In the genomic region with DNA sequence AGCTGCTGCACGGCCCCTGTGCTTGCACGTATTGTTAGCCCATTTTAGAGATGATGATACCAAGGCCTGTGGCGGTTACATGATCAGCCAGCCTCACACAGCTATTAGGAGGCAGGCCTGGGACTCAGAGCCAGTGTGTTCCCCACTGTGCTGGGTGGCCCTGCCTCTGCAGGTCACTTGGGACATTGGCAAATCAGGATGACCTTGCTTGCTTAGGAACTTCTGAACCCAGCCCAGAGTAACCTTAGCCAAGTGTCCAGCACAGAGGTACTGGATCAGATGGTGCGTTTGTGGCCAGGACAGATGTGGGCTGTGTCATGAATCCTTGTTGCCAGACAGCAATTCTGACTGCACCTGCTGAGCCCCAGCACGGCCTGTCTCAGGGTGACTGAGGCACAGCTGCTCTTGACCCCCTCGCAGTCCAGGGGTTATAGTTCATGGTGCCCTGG, we compare ENCODE assay signal across 20 cellular contexts. TPM values are rescaled to one million over a fixed set of nuclear protein-coding genes. Genes with fewer than 3 reads are reported as not detected.
A peak's percentile ranks its signal among the peaks of the same experiment; 100 is the strongest.
DNase-seq lines count a peak whose midpoint lies in the region; ATAC-seq and TF ChIP-seq lines count a peak whose summit lies in the region.
"Had no signal": no experiment of that assay in that cellular context is flagged by ENCODE, and none has a peak within 500 bp of the region (broad histone marks: within the 10 kb centered on the region; RNA-seq: fewer than 3 reads in every experiment).

No MANE protein-coding gene starts in this region.

- no peak for DNase-seq in dorsolateral prefrontal cortex
- DNase-seq in naive thymus-derived CD4-positive, alpha-beta T cell: no peak
- DNase-seq in BE2C: no peak
- DNase-seq in foreskin fibroblast: no peak
- DNase-seq: AML-193, Caco-2, GDM1, NCI-H1417, NCI-H187, NCI-H345, NCI-H526, PC-3, RPMI8226, SIG-M5 had no signal

- H4K20me1 ChIP-seq in KMS-11 (ENCODE audit: insufficient read depth): no peaks in the 10 kb centered on the region

- peak overlapping the region in 8 of 9 donors; percentile 71 to 97 (median 85) for H3K27ac Mint-ChIP-seq in naive thymus-derived CD4-positive, alpha-beta T cell
- H3K27ac Mint-ChIP-seq: GM23338 had no signal

- H3K27ac ChIP-seq in KMS-11 (no peak overlapping the region; the same call in 1 of the 2 replicates), dorsolateral prefrontal cortex (peak overlapping the region in 40 of 59 donors; percentile 5 to 99 (median 58)), temporal lobe (ENCODE audit: low read depth, low read length) (peak overlapping the region; percentile 23)
- H3K27ac ChIP-seq in naive thymus-derived CD4-positive, alpha-beta T cell (ENCODE audit: low read depth, low read length): peak overlapping the region; percentile 62

- peaks cover 61% of the 10 kb centered on the region for H3K4me1 ChIP-seq in KMS-11 (ENCODE audit: low read depth, poor library complexity, severe bottlenecking)
- H3K4me1 ChIP-seq in naive thymus-derived CD4-positive, alpha-beta T cell (ENCODE audit: control insufficient read depth in 2 of 2, insufficient read depth in 2 of 2, low read length in 2 of 2): peaks cover 8 to 41% of the 10 kb centered on the region in 2 donors
- H3K4me1 ChIP-seq in BE2C: no peaks in the 10 kb centered on the region

- H3K9me3 Mint-ChIP-seq in naive thymus-derived CD4-positive, alpha-beta T cell: no peaks in the 10 kb centered on the region
- H3K9me3 Mint-ChIP-seq: GM23338 had no signal

- H3K36me3 Mint-ChIP-seq in naive thymus-derived CD4-positive, alpha-beta T cell: peaks cover 7 to 16% (median 7%) of the 10 kb centered on the region in 5 donors

- H3K4me1 Mint-ChIP-seq in naive thymus-derived CD4-positive, alpha-beta T cell: peaks cover 11 to 80% (median 71%) of the 10 kb centered on the region in 7 donors

- no peak for ATAC-seq in naive thymus-derived CD4-positive, alpha-beta T cell
- no peak for ATAC-seq in HG03571 (IDR thresholded peaks at IDR 0.05; ENCODE audit: unreplicated experiment)
- ATAC-seq: GM23338, HCT116, PC-3, SK-N-SH treated with all-trans-retinoic acid at 6 μM for 48 hours had no signal

- H2AFZ ChIP-seq in KMS-11 (ENCODE audit: low read depth): no peak overlapping the region
- H2AFZ ChIP-seq: GM23338 had no signal

- TF ChIP-seq CTCF in KMS-11 (conservative IDR thresholded peaks at IDR 0.05; ENCODE audit: low read depth, low read length): no peak
- no peak for TF ChIP-seq CTCF in dorsolateral prefrontal cortex (IDR thresholded peaks at IDR 0.05 in 54 of 56, conservative IDR thresholded peaks at IDR 0.05 in 2 of 56; ENCODE audit: low read depth in 1 of 56, partially characterized antibody in 56 of 56)
- TF ChIP-seq CTCF in BE2C (IDR thresholded peaks at IDR 0.05; ENCODE audit: low read depth, low read length): no peak
- TF ChIP-seq CTCF in foreskin fibroblast (IDR thresholded peaks at IDR 0.05; ENCODE audit: low read depth, low read length): no peak

- POLR2A ChIA-PET in naive thymus-derived CD4-positive, alpha-beta T cell (lab: Charles Lee): interaction anchor here (0.6 to 11.3 kb wide), 16 partner anchors 9 to 238 kb away, joined by 3 to 137 read pairs (median 6); partner anchors contain the start of gene LDLRAP1

- H3K9me3 ChIP-seq in naive thymus-derived CD4-positive, alpha-beta T cell (ENCODE audit: control insufficient read depth in 2 of 3, low read length in 3 of 3): no peaks in the 10 kb centered on the region
- H3K9me3 ChIP-seq in BE2C: no peaks in the 10 kb centered on the region
- H3K9me3 ChIP-seq: Caco-2 had no signal

- H3K27me3 Mint-ChIP-seq in naive thymus-derived CD4-positive, alpha-beta T cell: no peaks in the 10 kb centered on the region

- peak overlapping the region in 1 of 10 donors; percentile 28 for H3K4me3 Mint-ChIP-seq in naive thymus-derived CD4-positive, alpha-beta T cell
- H3K4me3 Mint-ChIP-seq: GM23338 had no signal

- H3K27me3 ChIP-seq in KMS-11 (ENCODE audit: insufficient read depth, low read depth): no peaks in the 10 kb centered on the region
- H3K27me3 ChIP-seq in dorsolateral prefrontal cortex: no peaks in the 10 kb centered on the region
- no peaks in the 10 kb centered on the region for H3K27me3 ChIP-seq in naive thymus-derived CD4-positive, alpha-beta T cell (ENCODE audit: control insufficient read depth in 2 of 2, insufficient read depth in 2 of 2, low read length in 2 of 2)
- H3K27me3 ChIP-seq in BE2C: no peaks in the 10 kb centered on the region

- intact Hi-C loops in dorsolateral prefrontal cortex (cut with DNase I): no loop called here
- intact Hi-C loops in naive thymus-derived CD4-positive, alpha-beta T cell (cut with micrococcal nuclease): no loop called here

- CTCF ChIA-PET in naive thymus-derived CD4-positive, alpha-beta T cell (lab: Charles Lee): interaction anchor here (0.6 to 2.4 kb wide), 8 partner anchors 15 to 147 kb away, joined by 3 to 13 read pairs (median 6); no protein-coding TSS in a partner anchor

- no peaks in the 10 kb centered on the region for H3K79me2 ChIP-seq in KMS-11 (ENCODE audit: insufficient read depth, low read depth)

- no peak overlapping the region for H3K4me3 ChIP-seq in KMS-11 (IDR thresholded peaks at IDR 0.05; ENCODE audit: insufficient read depth, low read depth, low read length)
- H3K4me3 ChIP-seq in dorsolateral prefrontal cortex: no peak overlapping the region
- no peak overlapping the region for H3K4me3 ChIP-seq in naive thymus-derived CD4-positive, alpha-beta T cell (ENCODE audit: low read length)
- no peak overlapping the region for H3K4me3 ChIP-seq in BE2C (ENCODE audit: low read depth, low read length)
- no peak overlapping the region for H3K4me3 ChIP-seq in foreskin fibroblast (ENCODE audit: low read depth in 1 of 2, low read length in 2 of 2)
- H3K4me3 ChIP-seq: GM23338 had no signal

- peak overlapping the region; percentile 34; the same call in 1 of the 2 replicates for H3K4me2 ChIP-seq in KMS-11
- H3K4me2 ChIP-seq: GM23338 had no signal

- no peak overlapping the region for H3K9ac ChIP-seq in KMS-11

- no peaks in the 10 kb centered on the region for H3K36me3 ChIP-seq in KMS-11 (ENCODE audit: insufficient read depth)
- peaks cover 0 to 33% (median 0%) of the 10 kb centered on the region in 3 experiments for H3K36me3 ChIP-seq in naive thymus-derived CD4-positive, alpha-beta T cell (ENCODE audit: control insufficient read depth in 2 of 3, insufficient read depth in 3 of 3, low read length in 3 of 3)
- H3K36me3 ChIP-seq in BE2C: no peaks in the 10 kb centered on the region

RNA-seq across cellular contexts. Expression of gene LDLRAP1, which starts 28.1 kb away (rescaled TPM):
- total RNA-seq in dorsolateral prefrontal cortex (10 to 100 TPM in 112 of 120 experiments, 1 to 10 TPM in 8; 6.1 to 62.3 (median 19.3) TPM), temporal lobe (0.98 TPM)
- total RNA-seq in naive thymus-derived CD4-positive, alpha-beta T cell: 100 to 1,000 TPM in 4 of 5 experiments, 10 to 100 TPM in 1; 28.1 to 364 (median 159) TPM
- polyA plus RNA-seq in naive thymus-derived CD4-positive, alpha-beta T cell: 100 to 1,000 TPM; 301 to 853 TPM
- 2.6 TPM for polyA plus RNA-seq in BE2C (2012; ENCODE audit: insufficient read depth, insufficient read length, low read depth)

RNA-seq across cellular contexts. Expression of gene MAN1C1, which starts 45.0 kb away (rescaled TPM):
- total RNA-seq in dorsolateral prefrontal cortex (10 to 100 TPM; 32.3 to 86.5 (median 58.9) TPM), temporal lobe (6.9 TPM)
- 10 to 100 TPM; 28.8 to 85.5 (median 69.9) TPM for total RNA-seq in naive thymus-derived CD4-positive, alpha-beta T cell
- polyA plus RNA-seq in naive thymus-derived CD4-positive, alpha-beta T cell: 10 to 100 TPM; 16.0 to 30.4 TPM
- 0.88 TPM for polyA plus RNA-seq in BE2C (2012; ENCODE audit: insufficient read depth, insufficient read length, low read depth)
